In the genomic region with DNA sequence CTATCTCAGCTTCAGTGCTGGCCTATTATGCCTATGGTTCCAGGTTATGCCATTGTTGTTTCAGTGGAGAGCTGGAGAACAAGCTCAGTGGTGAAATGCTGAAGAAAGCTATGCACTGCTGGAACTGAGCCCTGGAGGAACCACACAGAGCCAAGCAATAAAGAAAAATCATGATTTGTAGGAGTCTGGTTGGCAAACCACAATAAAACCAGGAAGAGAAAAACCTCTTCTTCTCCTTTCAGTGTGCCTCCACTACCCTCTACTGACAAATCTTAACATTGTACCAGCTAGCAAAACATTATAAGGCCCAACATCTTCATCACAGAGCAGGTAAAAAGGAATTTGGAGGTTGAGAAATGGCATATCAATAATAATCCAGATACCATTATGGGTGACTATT, we compare ENCODE assay signal across 11 cellular contexts. TPM values are rescaled to one million over a fixed set of nuclear protein-coding genes. Genes with fewer than 3 reads are reported as not detected.
A peak's percentile ranks its signal among the peaks of the same experiment; 100 is the strongest.
DNase-seq lines count a peak whose midpoint lies in the region; ATAC-seq and TF ChIP-seq lines count a peak whose summit lies in the region.
"Had no signal": no experiment of that assay in that cellular context is flagged by ENCODE, and none has a peak within 500 bp of the region (broad histone marks: within the 10 kb centered on the region; RNA-seq: fewer than 3 reads in every experiment).

No MANE protein-coding gene starts in this region.

- H3K27ac ChIP-seq in sigmoid colon: no peak overlapping the region

- intact Hi-C loops in sigmoid colon (cut with DNase I): loop anchor here (1.0 to 10.0 kb wide), 4 partner anchors 122 to 640 kb away; a partner anchor contains a TSS

- H3K4me1 ChIP-seq in sigmoid colon: peaks cover 0 to 7% (median 5%) of the 10 kb centered on the region in 4 donors

- no peak for TF ChIP-seq POLR2A in sigmoid colon (IDR thresholded peaks at IDR 0.05)
- TF ChIP-seq POLR2A in erythroblast (IDR thresholded peaks at IDR 0.05; ENCODE audit: low read length): no peak

- TF ChIP-seq EP300 in sigmoid colon (IDR thresholded peaks at IDR 0.05): no peak

- no peak for ATAC-seq in HG03378 (IDR thresholded peaks at IDR 0.05; ENCODE audit: unreplicated experiment)

- no peak overlapping the region for H3K4me3 ChIP-seq in sigmoid colon

- H3K36me3 ChIP-seq in sigmoid colon: no peaks in the 10 kb centered on the region

- H3K27me3 ChIP-seq in sigmoid colon: no peaks in the 10 kb centered on the region

- H3K9me3 ChIP-seq in sigmoid colon: peaks cover 0 to 3% (median 0%) of the 10 kb centered on the region in 4 donors

- TF ChIP-seq CTCF in sigmoid colon (IDR thresholded peaks at IDR 0.05): peak; percentile 46 to 60 (median 58)

- DNase-seq in NCI-H1092 treated with DMSO at 0.1 percent for 48 hours (lab: John Stamatoyannopoulos, UW): peak; percentile 64
- no peak for DNase-seq in NCI-H1092 (lab: John Stamatoyannopoulos, UW)
- DNase-seq in NCI-H748 treated with DMSO at 0.1 percent for 48 hours (lab: John Stamatoyannopoulos, UW): peak; percentile 48
- peak; percentile 0 for DNase-seq in glomerular visceral epithelial cell (ENCODE audit: extremely low spot score)
- no peak for DNase-seq in sigmoid colon
- DNase-seq in erythroblast (lab: John Stamatoyannopoulos, UW): no peak
- no peak for DNase-seq in stimulated activated CD4-positive, alpha-beta T cell treated with anti-CD3 and anti-CD28 coated beads, Interleukin-4, amount 100 ng/mL, for 24 hours
- DNase-seq: activated CD4-positive, alpha-beta T cell treated with anti-CD3 and anti-CD28 coated beads for 4 hours; occipital lobe had no signal

RNA-seq across cellular contexts. Expression of a gene that starts 5.3 kb away (rescaled TPM):
- total RNA-seq in sigmoid colon: not detected
- not detected for polyA plus RNA-seq in sigmoid colon
- total RNA-seq: occipital lobe had no signal
- polyA plus RNA-seq: adipose tissue had no signal

RNA-seq across cellular contexts. Expression of a gene that starts 22.2 kb away (rescaled TPM):
- total RNA-seq in sigmoid colon: not detected
- polyA plus RNA-seq in sigmoid colon: not detected
- total RNA-seq: occipital lobe had no signal

RNA-seq across cellular contexts. Expression of a gene that starts 22.6 kb away (rescaled TPM):
- total RNA-seq in sigmoid colon: not detected
- not detected for polyA plus RNA-seq in sigmoid colon
- total RNA-seq: occipital lobe had no signal
- polyA plus RNA-seq: adipose tissue had no signal

RNA-seq across cellular contexts. Expression of a gene that starts 55.3 kb away (rescaled TPM):
- total RNA-seq in sigmoid colon: not detected
- polyA plus RNA-seq in sigmoid colon: not detected
- total RNA-seq: occipital lobe had no signal
- polyA plus RNA-seq: adipose tissue had no signal

RNA-seq across cellular contexts. Expression of a gene that starts 56.7 kb away (rescaled TPM):
- not detected for total RNA-seq in sigmoid colon
- polyA plus RNA-seq in sigmoid colon: not detected
- total RNA-seq: occipital lobe had no signal
- polyA plus RNA-seq: adipose tissue had no signal

Comparison
In these comparisons a context has a peak if more than half of its experiments do, and no peak if none do; other contexts are left out.
1. DNase-seq: peak in NCI-H1092 treated with DMSO at 0.1 percent for 48 hours (single experiment), NCI-H748 treated with DMSO at 0.1 percent for 48 hours (single experiment) and glomerular visceral epithelial cell (single experiment); none in NCI-H1092 (single experiment), sigmoid colon (single experiment), erythroblast (0 of 2) and stimulated activated CD4-positive, alpha-beta T cell treated with anti-CD3 and anti-CD28 coated beads, Interleukin-4, amount 100 ng/mL, for 24 hours (single experiment).